In the genomic region with DNA sequence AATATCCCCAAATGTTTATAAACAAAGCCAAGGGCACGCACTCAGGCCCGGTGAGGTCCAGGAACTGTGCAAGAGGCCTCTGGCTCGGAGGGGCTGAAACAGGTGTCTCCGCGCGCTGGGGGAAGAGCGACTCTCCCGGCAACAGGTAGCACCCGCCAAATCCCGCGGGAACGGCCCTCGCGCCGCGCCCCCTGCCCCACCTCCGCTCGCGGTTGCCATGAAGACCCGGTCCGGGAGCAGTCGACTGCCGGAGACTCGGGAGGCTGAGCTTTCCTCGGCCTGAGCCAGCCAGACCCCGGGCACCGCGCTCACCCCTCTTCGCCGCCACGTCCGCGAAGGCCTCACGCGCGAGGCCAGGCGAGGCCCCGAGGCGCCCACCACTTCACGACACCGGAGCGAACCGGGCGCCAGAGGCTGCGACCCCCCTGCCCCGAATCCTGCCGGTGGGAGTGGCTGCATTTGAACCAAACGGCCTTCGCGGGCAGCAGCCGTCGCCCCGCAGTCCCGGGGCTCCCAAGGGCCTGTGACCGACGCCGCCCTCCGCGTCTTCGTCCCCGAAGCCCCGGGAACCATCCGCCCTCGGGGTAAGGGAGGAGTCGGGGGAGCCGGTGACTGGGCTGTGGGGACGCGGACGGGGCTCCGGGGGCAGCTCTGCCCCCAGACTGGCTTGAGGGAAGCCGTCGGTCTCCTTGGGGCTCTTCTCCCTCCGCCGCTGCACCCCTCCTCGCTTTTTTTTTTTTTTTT, we compare ENCODE assay signal across 8 cellular contexts. TPM values are rescaled to one million over a fixed set of nuclear protein-coding genes. Genes with fewer than 3 reads are reported as not detected.
DNase-seq lines count a peak whose midpoint lies in the region; ATAC-seq, FAIRE-seq and TF ChIP-seq lines count a peak whose summit lies in the region.

A gene with protein sequence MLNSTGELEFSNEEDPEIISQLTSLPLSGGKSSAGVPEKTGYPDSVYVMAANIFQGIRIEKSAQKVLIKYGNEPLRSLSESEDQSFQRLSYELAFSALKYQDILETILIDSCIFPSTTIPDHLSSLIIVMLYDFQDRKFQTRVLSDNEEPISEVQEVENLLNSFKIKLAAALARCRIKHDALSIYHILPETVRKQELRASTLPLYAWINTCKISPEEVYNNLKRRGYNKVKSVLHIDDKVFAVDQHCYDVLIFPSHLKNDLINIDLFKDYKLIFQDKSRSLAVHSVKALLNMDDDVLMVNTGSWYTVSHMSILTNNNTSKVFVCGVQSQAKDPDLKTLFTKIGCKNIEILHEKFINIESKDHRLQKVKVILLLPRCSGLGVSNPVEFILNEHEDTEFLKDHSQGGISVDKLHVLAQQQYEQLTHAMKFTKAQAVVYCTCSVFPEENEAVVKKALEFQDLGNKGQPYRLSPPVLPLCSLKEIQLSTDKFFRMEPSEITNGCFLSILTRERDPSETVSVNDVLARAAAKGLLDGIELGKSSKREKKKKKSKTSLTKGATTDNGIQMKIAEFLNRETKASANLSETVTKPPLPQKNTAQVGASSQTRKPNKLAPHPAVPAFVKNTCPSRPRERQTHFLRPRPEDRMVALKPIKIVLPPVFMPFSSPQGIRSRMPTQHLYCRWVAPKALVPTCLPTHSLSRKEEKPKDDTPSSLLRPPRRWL (plus strand): TSS at position 239 of the 744 bp plus-strand sequence. CDS start 739 bp downstream, outside the sequence.

- FAIRE-seq in bronchial epithelial cell (lab: Jason Lieb, UNC) (no peak), H54 (lab: Jason Lieb, UNC) (no peak)

- TF ChIP-seq CTCF in bronchial epithelial cell (IDR thresholded peaks at IDR 0.05; ENCODE audit: insufficient read depth, low read length, severe bottlenecking): no peak

- no peak; the same call in 1 of the 2 replicates for TF ChIP-seq POLR2A in H54 (IDR thresholded peaks at IDR 0.05; ENCODE audit: low read depth, low read length)

- H3K27me3 ChIP-seq in bronchial epithelial cell (ENCODE audit: control insufficient read depth, insufficient read depth, low read length): peaks cover 2% of the 10 kb centered on the region

- peak; percentile 52 for ATAC-seq in HG02973 (IDR thresholded peaks at IDR 0.05; ENCODE audit: unreplicated experiment)

- peak; percentile 36 for DNase-seq in GM03348 (ENCODE audit: low spot score)
- peak; percentile 21 for DNase-seq in NCI-H82 treated with DMSO at 0.1 percent for 48 hours (lab: John Stamatoyannopoulos, UW; ENCODE audit: unreplicated experiment)
- DNase-seq in bronchial epithelial cell (ENCODE audit: low read depth): peak; percentile 11
- DNase-seq in left kidney (ENCODE audit: low read depth, low spot score): peak; percentile 95
- DNase-seq in stimulated activated CD4-positive, alpha-beta T cell treated with anti-CD3 and anti-CD28 coated beads, TNF-alpha, amount 100 ng/mL, for 24 hours (ENCODE audit: low read depth in 3 of 3): peak in 2 of 3 experiments; percentile 8 to 27
- no peak for DNase-seq in RPMI8226
- DNase-seq in H54 (ENCODE audit: insufficient read length, low spot score): no peak

- H3K4me3 ChIP-seq in bronchial epithelial cell (ENCODE audit: low read depth, low read length): peak within 1 kb of the TSS; percentile 55

- H3K36me3 ChIP-seq in bronchial epithelial cell (ENCODE audit: control insufficient read depth, insufficient read depth, low read length): no peaks in the 10 kb centered on the region

RNA-seq across cellular contexts. Expression of the gene that starts here (rescaled TPM):
- 0.79 and 1.8 TPM in 2 replicates for total RNA-seq in bronchial epithelial cell

Comparison
In these comparisons a context has a peak if more than half of its experiments do, and no peak if none do; other contexts are left out.
1. DNase-seq: peak in GM03348 (single experiment), NCI-H82 treated with DMSO at 0.1 percent for 48 hours (single experiment), bronchial epithelial cell (single experiment), left kidney (single experiment) and stimulated activated CD4-positive, alpha-beta T cell treated with anti-CD3 and anti-CD28 coated beads, TNF-alpha, amount 100 ng/mL, for 24 hours (2 of 3); none in RPMI8226 (single experiment) and H54 (single experiment).